Comparison of ENCODE assay signal across 1 cellular context in the genomic region with DNA sequence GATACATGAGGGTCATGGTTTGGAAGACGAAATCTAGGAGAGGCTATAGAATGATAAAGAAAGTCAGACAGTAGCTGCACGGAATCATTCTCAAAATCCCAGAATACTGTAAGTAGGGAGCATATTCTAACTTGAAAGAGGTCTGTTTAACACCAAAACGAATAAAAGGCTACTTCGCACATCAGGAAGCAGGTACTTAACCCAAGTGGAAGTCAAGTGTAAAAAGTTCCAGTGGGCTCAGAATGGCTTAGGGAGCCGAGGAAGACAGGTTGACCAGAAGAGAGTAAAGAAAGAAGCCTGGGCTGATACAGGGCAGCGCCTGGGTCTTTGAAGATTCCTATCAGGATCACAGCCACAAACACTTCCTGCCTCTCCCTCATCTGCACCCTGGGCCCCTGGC.
TF ChIP-seq lines count a peak whose summit lies in the region.

No MANE protein-coding gene starts in this region.

TF ChIP-seq in GM23338, 12 proteins besides CTCF, POLR2A, EP300 and RAD21 (continued from another document):
- TF ChIP-seq, protein P1, sequence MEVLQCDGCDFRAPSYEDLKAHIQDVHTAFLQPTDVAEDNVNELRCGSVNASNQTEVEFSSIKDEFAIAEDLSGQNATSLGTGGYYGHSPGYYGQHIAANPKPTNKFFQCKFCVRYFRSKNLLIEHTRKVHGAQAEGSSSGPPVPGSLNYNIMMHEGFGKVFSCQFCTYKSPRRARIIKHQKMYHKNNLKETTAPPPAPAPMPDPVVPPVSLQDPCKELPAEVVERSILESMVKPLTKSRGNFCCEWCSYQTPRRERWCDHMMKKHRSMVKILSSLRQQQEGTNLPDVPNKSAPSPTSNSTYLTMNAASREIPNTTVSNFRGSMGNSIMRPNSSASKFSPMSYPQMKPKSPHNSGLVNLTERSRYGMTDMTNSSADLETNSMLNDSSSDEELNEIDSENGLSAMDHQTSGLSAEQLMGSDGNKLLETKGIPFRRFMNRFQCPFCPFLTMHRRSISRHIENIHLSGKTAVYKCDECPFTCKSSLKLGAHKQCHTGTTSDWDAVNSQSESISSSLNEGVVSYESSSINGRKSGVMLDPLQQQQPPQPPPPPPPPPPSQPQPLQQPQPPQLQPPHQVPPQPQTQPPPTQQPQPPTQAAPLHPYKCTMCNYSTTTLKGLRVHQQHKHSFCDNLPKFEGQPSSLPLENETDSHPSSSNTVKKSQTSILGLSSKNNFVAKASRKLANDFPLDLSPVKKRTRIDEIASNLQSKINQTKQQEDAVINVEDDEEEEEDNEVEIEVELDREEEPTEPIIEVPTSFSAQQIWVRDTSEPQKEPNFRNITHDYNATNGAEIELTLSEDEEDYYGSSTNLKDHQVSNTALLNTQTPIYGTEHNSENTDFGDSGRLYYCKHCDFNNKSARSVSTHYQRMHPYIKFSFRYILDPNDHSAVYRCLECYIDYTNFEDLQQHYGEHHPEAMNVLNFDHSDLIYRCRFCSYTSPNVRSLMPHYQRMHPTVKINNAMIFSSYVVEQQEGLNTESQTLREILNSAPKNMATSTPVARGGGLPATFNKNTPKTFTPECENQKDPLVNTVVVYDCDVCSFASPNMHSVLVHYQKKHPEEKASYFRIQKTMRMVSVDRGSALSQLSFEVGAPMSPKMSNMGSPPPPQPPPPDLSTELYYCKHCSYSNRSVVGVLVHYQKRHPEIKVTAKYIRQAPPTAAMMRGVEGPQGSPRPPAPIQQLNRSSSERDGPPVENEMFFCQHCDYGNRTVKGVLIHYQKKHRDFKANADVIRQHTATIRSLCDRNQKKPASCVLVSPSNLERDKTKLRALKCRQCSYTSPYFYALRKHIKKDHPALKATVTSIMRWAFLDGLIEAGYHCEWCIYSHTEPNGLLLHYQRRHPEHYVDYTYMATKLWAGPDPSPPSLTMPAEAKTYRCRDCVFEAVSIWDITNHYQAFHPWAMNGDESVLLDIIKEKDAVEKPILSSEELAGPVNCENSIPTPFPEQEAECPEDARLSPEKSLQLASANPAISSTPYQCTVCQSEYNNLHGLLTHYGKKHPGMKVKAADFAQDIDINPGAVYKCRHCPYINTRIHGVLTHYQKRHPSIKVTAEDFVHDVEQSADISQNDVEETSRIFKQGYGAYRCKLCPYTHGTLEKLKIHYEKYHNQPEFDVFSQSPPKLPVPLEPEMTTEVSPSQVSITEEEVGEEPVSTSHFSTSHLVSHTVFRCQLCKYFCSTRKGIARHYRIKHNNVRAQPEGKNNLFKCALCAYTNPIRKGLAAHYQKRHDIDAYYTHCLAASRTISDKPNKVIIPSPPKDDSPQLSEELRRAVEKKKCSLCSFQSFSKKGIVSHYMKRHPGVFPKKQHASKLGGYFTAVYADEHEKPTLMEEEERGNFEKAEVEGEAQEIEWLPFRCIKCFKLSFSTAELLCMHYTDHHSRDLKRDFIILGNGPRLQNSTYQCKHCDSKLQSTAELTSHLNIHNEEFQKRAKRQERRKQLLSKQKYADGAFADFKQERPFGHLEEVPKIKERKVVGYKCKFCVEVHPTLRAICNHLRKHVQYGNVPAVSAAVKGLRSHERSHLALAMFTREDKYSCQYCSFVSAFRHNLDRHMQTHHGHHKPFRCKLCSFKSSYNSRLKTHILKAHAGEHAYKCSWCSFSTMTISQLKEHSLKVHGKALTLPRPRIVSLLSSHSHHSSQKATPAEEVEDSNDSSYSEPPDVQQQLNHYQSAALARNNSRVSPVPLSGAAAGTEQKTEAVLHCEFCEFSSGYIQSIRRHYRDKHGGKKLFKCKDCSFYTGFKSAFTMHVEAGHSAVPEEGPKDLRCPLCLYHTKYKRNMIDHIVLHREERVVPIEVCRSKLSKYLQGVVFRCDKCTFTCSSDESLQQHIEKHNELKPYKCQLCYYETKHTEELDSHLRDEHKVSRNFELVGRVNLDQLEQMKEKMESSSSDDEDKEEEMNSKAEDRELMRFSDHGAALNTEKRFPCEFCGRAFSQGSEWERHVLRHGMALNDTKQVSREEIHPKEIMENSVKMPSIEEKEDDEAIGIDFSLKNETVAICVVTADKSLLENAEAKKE (CRISPR knock-in tag; IDR thresholded peaks at IDR 0.05) = no peak
- TF ChIP-seq EZH2phosphoT487 (IDR thresholded peaks at IDR 0.05; ENCODE audit: unreplicated experiment) = no peak
- TF ChIP-seq EZH2 (IDR thresholded peaks at IDR 0.05; ENCODE audit: low read depth, unreplicated experiment) = no peak
- TF ChIP-seq CREB1 (CRISPR knock-in tag; IDR thresholded peaks at IDR 0.05; ENCODE audit: low read depth) = no peak
- TF ChIP-seq STAT1 (IDR thresholded peaks at IDR 0.05; ENCODE audit: unreplicated experiment) = no peak
- no peak for TF ChIP-seq ZNF114 (CRISPR knock-in tag; IDR thresholded peaks at IDR 0.05)
- TF ChIP-seq ZNF331 (CRISPR knock-in tag; IDR thresholded peaks at IDR 0.05; ENCODE audit: low read depth) = no peak
